In genomic region chr2:200405599-200406298, GRCh38 we compare ENCODE assay signal across 8 cellular contexts.
DNase-seq lines count a peak whose midpoint lies in the region; ATAC-seq and TF ChIP-seq lines count a peak whose summit lies in the region.

No MANE protein-coding gene starts in this region.

- H3K27me3 Mint-ChIP-seq in endothelial cell (ENCODE audit: unreplicated experiment): peaks cover 3% of the 10 kb centered on the region
- no peaks in the 10 kb centered on the region for H3K27me3 Mint-ChIP-seq in natural killer cell treated with Interleukin-12 subunit alpha and Interleukin-12 subunit beta and Interleukin-15 and Interleukin-18, amount 100 ng/mL, for 72 hours

- H3K4me3 Mint-ChIP-seq in endothelial cell (ENCODE audit: unreplicated experiment): peak overlapping the region; percentile 44
- H3K4me3 Mint-ChIP-seq in natural killer cell treated with Interleukin-12 subunit alpha and Interleukin-12 subunit beta and Interleukin-15 and Interleukin-18, amount 100 ng/mL, for 72 hours: peak overlapping the region; percentile 73

- no peaks in the 10 kb centered on the region for H3K9me3 Mint-ChIP-seq in endothelial cell (ENCODE audit: unreplicated experiment)
- H3K9me3 Mint-ChIP-seq in natural killer cell treated with Interleukin-12 subunit alpha and Interleukin-12 subunit beta and Interleukin-15 and Interleukin-18, amount 100 ng/mL, for 72 hours: no peaks in the 10 kb centered on the region

- ATAC-seq in HG03175 (IDR thresholded peaks at IDR 0.05; ENCODE audit: unreplicated experiment): peak; percentile 40
- ATAC-seq in natural killer cell treated with Interleukin-12 subunit alpha and Interleukin-12 subunit beta and Interleukin-15 and Interleukin-18, amount 100 ng/mL, for 72 hours: peak; percentile 87 to 92
- no peak for ATAC-seq in HG02588 (IDR thresholded peaks at IDR 0.05; ENCODE audit: unreplicated experiment)

- DNase-seq in GM04503 (ENCODE audit: low read depth) (peak; percentile 67), RPMI7951 (ENCODE audit: low read depth) (peak; percentile 95), endothelial cell (ENCODE audit: low spot score) (no peak), NCI-H187 treated with DMSO at 0.1 percent for 48 hours (lab: John Stamatoyannopoulos, UW) (no peak), middle frontal gyrus (ENCODE audit: extremely low spot score, low spot score) (no peak)
- DNase-seq in natural killer cell treated with Interleukin-12 subunit alpha and Interleukin-12 subunit beta and Interleukin-15 and Interleukin-18, amount 100 ng/mL, for 72 hours (ENCODE audit: low spot score): no peak

- peaks cover 27% of the 10 kb centered on the region for H3K36me3 Mint-ChIP-seq in endothelial cell (ENCODE audit: low read depth, unreplicated experiment)
- no peaks in the 10 kb centered on the region for H3K36me3 Mint-ChIP-seq in natural killer cell treated with Interleukin-12 subunit alpha and Interleukin-12 subunit beta and Interleukin-15 and Interleukin-18, amount 100 ng/mL, for 72 hours

- peak overlapping the region; percentile 83 for H3K27ac Mint-ChIP-seq in endothelial cell (ENCODE audit: unreplicated experiment)
- peak overlapping the region; percentile 81 to 86 for H3K27ac Mint-ChIP-seq in natural killer cell treated with Interleukin-12 subunit alpha and Interleukin-12 subunit beta and Interleukin-15 and Interleukin-18, amount 100 ng/mL, for 72 hours

- no peak for TF ChIP-seq CTCF in endothelial cell (IDR thresholded peaks at IDR 0.05; ENCODE audit: unreplicated experiment)

- H3K4me1 Mint-ChIP-seq in endothelial cell (ENCODE audit: unreplicated experiment): peaks cover 51% of the 10 kb centered on the region
- H3K4me1 Mint-ChIP-seq in natural killer cell treated with Interleukin-12 subunit alpha and Interleukin-12 subunit beta and Interleukin-15 and Interleukin-18, amount 100 ng/mL, for 72 hours (ENCODE audit: low read depth in 2 of 2): peaks cover 22 to 42% of the 10 kb centered on the region in 2 donors

Comparison
In these comparisons a context has a peak if more than half of its experiments do, and no peak if none do; other contexts are left out.
1. DNase-seq: peak in GM04503 (single experiment) and RPMI7951 (single experiment); none in endothelial cell (single experiment), natural killer cell treated with Interleukin-12 subunit alpha and Interleukin-12 subunit beta and Interleukin-15 and Interleukin-18, amount 100 ng/mL, for 72 hours (single experiment), NCI-H187 treated with DMSO at 0.1 percent for 48 hours (single experiment) and middle frontal gyrus (single experiment).